8 cellular contexts compared by ENCODE assay signal in the genomic region with DNA sequence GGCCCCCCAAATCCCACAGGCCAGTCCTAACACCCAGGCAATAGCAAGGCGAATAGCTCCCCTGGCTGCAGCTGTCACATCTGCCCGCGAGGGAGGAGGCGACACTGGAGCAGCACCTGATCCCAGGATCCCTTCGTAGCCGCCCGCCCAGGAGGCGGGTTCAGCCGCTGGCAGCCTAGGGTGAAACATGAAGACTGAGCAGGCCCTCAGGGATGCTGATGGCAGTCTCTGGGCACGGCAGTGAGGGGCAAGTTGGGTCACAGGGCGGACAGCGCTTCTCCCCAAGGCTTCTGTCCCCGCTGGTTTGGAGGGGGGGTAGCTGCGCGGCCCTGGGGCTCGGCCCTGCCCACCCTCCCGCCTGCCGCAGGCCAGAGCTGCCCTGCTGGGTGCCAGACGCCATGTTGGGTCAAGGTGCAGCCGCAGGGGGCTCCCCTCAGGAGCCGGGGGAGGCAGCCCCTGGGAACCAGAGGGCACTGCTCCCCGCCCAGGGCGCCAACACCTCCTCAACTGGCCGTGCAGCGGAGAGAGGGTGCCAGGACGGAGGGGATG. TPM values are rescaled to one million over a fixed set of nuclear protein-coding genes. Genes with fewer than 3 reads are reported as not detected.
DNase-seq lines count a peak whose midpoint lies in the region; TF ChIP-seq lines count a peak whose summit lies in the region.

No MANE protein-coding gene starts in this region.

- intact Hi-C loops in adrenal gland (cut with DNase I) = loop anchor here (5.0 kb wide), 1 partner anchor 37 kb away; no protein-coding TSS in a partner anchor

- peak overlapping the region; percentile 56 to 84 (median 77) for H3K4me3 Mint-ChIP-seq in immature natural killer cell

- H3K36me3 Mint-ChIP-seq in immature natural killer cell = no peaks in the 10 kb centered on the region

- H3K36me3 ChIP-seq in HUES64 (ENCODE audit: insufficient read depth, low read length) = no peaks in the 10 kb centered on the region
- no peaks in the 10 kb centered on the region for H3K36me3 ChIP-seq in adrenal gland (replicated peaks in 1 of 2)
- peaks cover 0 to 2% of the 10 kb centered on the region in 2 donors for H3K36me3 ChIP-seq in stomach smooth muscle (ENCODE audit: control insufficient read depth in 2 of 2, insufficient read depth in 2 of 2, low read length in 2 of 2)

- H3K9me3 Mint-ChIP-seq in immature natural killer cell = no peaks in the 10 kb centered on the region

- peak in 1 of 2 donors; percentile 67 for TF ChIP-seq POLR2A in adrenal gland (IDR thresholded peaks at IDR 0.05)

- H3K4me1 ChIP-seq in HUES64 (ENCODE audit: insufficient read depth, low read length) = peaks cover 23% of the 10 kb centered on the region
- peaks cover 29 to 57% of the 10 kb centered on the region in 2 donors for H3K4me1 ChIP-seq in adrenal gland (replicated peaks in 1 of 2)
- H3K4me1 ChIP-seq in stomach smooth muscle (ENCODE audit: control insufficient read depth, insufficient read depth, low read length) = peaks cover 55% of the 10 kb centered on the region

- DNase-seq in AG10803 (ENCODE audit: low read depth) (no peak), adrenal gland (peak; percentile 69 to 89 (median 79)), immature natural killer cell (peak in 1 of 3 donors; percentile 15), Ammon's horn (ENCODE audit: low spot score) (no peak), HPDE6-E6E7 (ENCODE audit: extremely low spot score) (no peak)
- no peak for DNase-seq in NK-92 treated with Interleukin-12 subunit alpha and Interleukin-12 subunit beta, amount 100 ng/mL, for 24 hours (lab: John Stamatoyannopoulos, UW)

- TF ChIP-seq CTCF in AG10803 (conservative IDR thresholded peaks at IDR 0.05; ENCODE audit: low read length) (no peak), adrenal gland (IDR thresholded peaks at IDR 0.05) (peak in 5 of 6 experiments; percentile 6 to 40 (median 22))

- peaks cover 2 to 5% (median 3%) of the 10 kb centered on the region in 3 donors for H3K27me3 Mint-ChIP-seq in immature natural killer cell (ENCODE audit: low read depth in 3 of 3)

- no peak overlapping the region for H3K9ac ChIP-seq in HUES64 (ENCODE audit: low read depth, low read length)
- no peak overlapping the region for H3K9ac ChIP-seq in stomach smooth muscle (ENCODE audit: low read length in 2 of 2)

- H3K27ac Mint-ChIP-seq in immature natural killer cell = peak overlapping the region in 3 of 6 donors; percentile 28 to 76 (median 53)

- 26% methylated on average over 26 of the region's 26 CpGs for WGBS in HUES64
- 17 to 42% (median 28%) methylated on average over 4 to 26 of the region's 26 CpGs for WGBS in adrenal gland, 4 donors

- H3K27ac ChIP-seq in HUES64 (ENCODE audit: low read depth, low read length) = no peak overlapping the region; the same call in 1 of the 2 replicates
- peak overlapping the region; percentile 53 to 92 (median 76) for H3K27ac ChIP-seq in adrenal gland
- H3K27ac ChIP-seq in stomach smooth muscle (ENCODE audit: low read length) = peak overlapping the region; percentile 69

- no peaks in the 10 kb centered on the region for H3K9me3 ChIP-seq in HUES64 (ENCODE audit: insufficient read depth, low read depth, low read length)
- H3K9me3 ChIP-seq in adrenal gland (replicated peaks in 1 of 3) = no peaks in the 10 kb centered on the region
- H3K9me3 ChIP-seq in stomach smooth muscle (ENCODE audit: control insufficient read depth in 2 of 2, low read length in 2 of 2) = no peaks in the 10 kb centered on the region

- H3K4me3 ChIP-seq in AG10803 (ENCODE audit: low read length) (peak overlapping the region; percentile 62), HUES64 (ENCODE audit: low read length) (peak overlapping the region; percentile 51), adrenal gland (peak overlapping the region in 2 of 4 donors; percentile 17 to 66), stomach smooth muscle (ENCODE audit: low read length in 2 of 2) (peak overlapping the region; percentile 52 to 76)

- peaks cover 35 to 43% of the 10 kb centered on the region in 2 donors for H3K4me1 Mint-ChIP-seq in immature natural killer cell

- H3K27me3 ChIP-seq in HUES64 (ENCODE audit: insufficient read depth, low read length) (peaks cover 36% of the 10 kb centered on the region), adrenal gland (no peaks in the 10 kb centered on the region), stomach smooth muscle (ENCODE audit: control insufficient read depth in 1 of 2, insufficient read depth in 2 of 2, low read length in 2 of 2) (no peaks in the 10 kb centered on the region)

RNA-seq across cellular contexts. Expression of a gene that starts 1.9 kb away (rescaled TPM):
- polyA plus RNA-seq in HUES64 (2013, experiment 1 of 2) = 73.6 TPM
- polyA plus RNA-seq in HUES64 (2013, experiment 2 of 2) = 65.6 TPM
- total RNA-seq in adrenal gland = 10 to 100 TPM; 10.6 to 53.4 (median 26.1) TPM
- polyA plus RNA-seq in adrenal gland (10 to 100 TPM; 12.1 to 26.0 (median 17.3) TPM), immature natural killer cell (10 to 100 TPM in 1 of 3 donors, 1 to 10 TPM in 2; 9.4 to 15.9 (median 9.9) TPM)

Comparison
In these comparisons a context has a peak if more than half of its experiments do, and no peak if none do; other contexts are left out.
1. DNase-seq: peak in adrenal gland (7 of 7); none in AG10803 (single experiment), Ammon's horn (single experiment), NK-92 treated with Interleukin-12 subunit alpha and Interleukin-12 subunit beta, amount 100 ng/mL, for 24 hours (single experiment) and HPDE6-E6E7 (single experiment).